In the genomic region with DNA sequence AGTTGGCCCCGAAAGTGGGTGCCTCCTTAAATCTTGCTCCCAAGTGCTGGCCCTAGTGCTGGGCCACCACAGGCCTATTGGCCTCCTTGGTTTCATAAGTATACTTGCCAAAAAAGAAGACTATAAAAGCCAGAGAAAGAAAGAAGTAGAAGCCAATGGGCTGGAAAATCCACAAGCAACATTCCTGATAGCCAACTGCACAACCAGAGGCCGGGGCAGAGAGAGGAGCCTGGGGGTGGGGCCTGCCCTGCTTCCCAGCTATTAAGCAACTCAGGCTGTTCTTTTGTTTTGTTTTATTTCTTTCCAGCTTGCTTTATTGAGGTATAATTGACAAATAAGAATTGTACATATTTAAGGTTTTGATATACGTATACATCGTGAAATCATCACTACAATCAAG, we compare ENCODE assay signal across 17 cellular contexts.
DNase-seq lines count a peak whose midpoint lies in the region; ATAC-seq and TF ChIP-seq lines count a peak whose summit lies in the region.
"Had no signal": no experiment of that assay in that cellular context is flagged by ENCODE, and none has a peak within 500 bp of the region (broad histone marks: within the 10 kb centered on the region; RNA-seq: fewer than 3 reads in every experiment).

No MANE protein-coding gene starts in this region.

- H3K36me3 ChIP-seq in gastroesophageal sphincter: no peaks in the 10 kb centered on the region
- H3K36me3 ChIP-seq: BLaER1 had no signal

- H3K4me3 ChIP-seq in gastroesophageal sphincter: no peak overlapping the region
- H3K4me3 ChIP-seq: BLaER1, K562 had no signal

- ATAC-seq in HG02642 (IDR thresholded peaks at IDR 0.05; ENCODE audit: poor library complexity, unreplicated experiment) (no peak), gastroesophageal sphincter (no peak)
- ATAC-seq: HCT116, K562, Panc1 had no signal

- no peak overlapping the region for H3K27ac ChIP-seq in gastroesophageal sphincter
- H3K27ac ChIP-seq: BLaER1 had no signal

- DNase-seq in GM03348 (ENCODE audit: low spot score): peak; percentile 66
- peak; percentile 19 for DNase-seq in NCI-H69 (lab: John Stamatoyannopoulos, UW)
- peak; percentile 2 for DNase-seq in kidney glomerular epithelial cell (lab: John Stamatoyannopoulos, UW)
- peak; percentile 87 for DNase-seq in posterior vena cava (ENCODE audit: low spot score)
- no peak for DNase-seq in 8988T
- DNase-seq in effector CD4-positive, alpha-beta T cell: no peak
- DNase-seq: CD8-positive, alpha-beta memory T cell; DMS79; NCI-H1436; NCI-H2029 treated with DMSO at 0.1 percent for 48 hours; NCI-H510A treated with DMSO at 0.1 percent for 48 hours had no signal

- H3K4me1 ChIP-seq in gastroesophageal sphincter: no peaks in the 10 kb centered on the region
- H3K4me1 ChIP-seq: BLaER1 had no signal

- TF ChIP-seq CTCF in gastroesophageal sphincter (IDR thresholded peaks at IDR 0.05): no peak

- no peak for TF ChIP-seq POLR2A in gastroesophageal sphincter (IDR thresholded peaks at IDR 0.05)

- no peaks in the 10 kb centered on the region for H3K9me3 ChIP-seq in gastroesophageal sphincter
- H3K9me3 ChIP-seq: BLaER1 had no signal

- WGBS in gastroesophageal sphincter (ENCODE audit: low coverage in 1 of 2), 2 donors: 84 to 89% methylated on average over 3 to 4 of the region's 4 CpGs

- no peaks in the 10 kb centered on the region for H3K27me3 ChIP-seq in gastroesophageal sphincter
- H3K27me3 ChIP-seq: BLaER1 had no signal

- no peak for TF ChIP-seq EP300 in gastroesophageal sphincter (IDR thresholded peaks at IDR 0.05)

- intact Hi-C loops in posterior vena cava (cut with DNase I): no loop called here

Comparison
In these comparisons a context has a peak if more than half of its experiments do, and no peak if none do; other contexts are left out.
1. DNase-seq: peak in GM03348 (single experiment), NCI-H69 (single experiment), kidney glomerular epithelial cell (single experiment) and posterior vena cava (single experiment); none in 8988T (single experiment) and effector CD4-positive, alpha-beta T cell (single experiment).